ENCODE assay signal across 8 cellular contexts in the genomic region with DNA sequence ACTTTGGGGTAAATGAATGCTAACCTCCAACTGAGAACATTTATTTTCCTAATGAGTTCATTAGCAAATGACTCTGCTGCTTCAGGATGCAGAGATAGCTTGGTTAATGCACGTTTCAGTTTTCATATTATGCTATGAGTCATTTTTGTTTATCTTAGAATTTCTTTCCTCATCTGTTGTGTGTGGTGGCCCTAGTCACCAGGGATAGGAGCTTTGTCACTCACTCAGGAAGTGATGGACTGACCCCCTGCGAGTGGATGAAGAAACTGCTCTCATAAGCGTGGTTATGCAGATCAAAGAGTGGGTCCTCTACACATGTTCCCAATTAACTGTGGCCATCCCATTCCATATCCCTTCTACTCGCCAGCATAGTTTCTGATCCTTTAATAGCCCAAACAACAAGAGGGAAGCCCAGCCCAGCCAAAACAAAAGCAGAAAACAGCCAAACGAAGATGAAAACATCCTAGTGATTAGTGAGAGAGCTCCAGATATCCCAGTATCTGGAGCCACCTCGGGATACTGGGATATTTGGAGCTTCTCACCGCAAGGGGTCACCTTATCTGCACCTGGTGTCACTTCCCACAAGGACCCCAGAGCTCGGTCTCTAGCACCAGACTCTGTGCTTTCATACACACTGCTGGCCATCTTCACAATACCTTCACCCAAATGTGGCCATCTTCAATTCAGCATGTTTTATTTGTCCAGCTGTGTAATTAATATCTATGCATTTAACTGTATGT. TPM values are rescaled to one million over a fixed set of nuclear protein-coding genes. Genes with fewer than 3 reads are reported as not detected.
DNase-seq lines count a peak whose midpoint lies in the region; ATAC-seq and TF ChIP-seq lines count a peak whose summit lies in the region.

No MANE protein-coding gene starts in this region.

- H3K27me3 ChIP-seq in right cardiac atrium (ENCODE audit: control insufficient read depth, insufficient read depth) (no peaks in the 10 kb centered on the region), uterus (no peaks in the 10 kb centered on the region)

- no peak for TF ChIP-seq POLR2A in uterus (IDR thresholded peaks at IDR 0.05)

- H3K9me3 ChIP-seq in T-helper 17 cell (ENCODE audit: control insufficient read depth, low read length, poor library complexity, severe bottlenecking) (no peaks in the 10 kb centered on the region), right cardiac atrium (ENCODE audit: control insufficient read depth, low read length) (no peaks in the 10 kb centered on the region), uterus (no peaks in the 10 kb centered on the region)

- ATAC-seq in activated T-cell treated with anti-CD3 and anti-CD28 coated beads, Interleukin-2, amount 50 U/mL, for 4 hours, result peak; percentile 66 to 72
- peak; percentile 91 for ATAC-seq in HG02938 (IDR thresholded peaks at IDR 0.05; ENCODE audit: unreplicated experiment)
- ATAC-seq in T-helper 17 cell, result peak; percentile 35
- peak; percentile 47 to 62 for ATAC-seq in right cardiac atrium

- H3K4me1 ChIP-seq in right cardiac atrium (ENCODE audit: control insufficient read depth, insufficient read depth, low read length) (peaks cover 8% of the 10 kb centered on the region), uterus (peaks cover 10 to 12% of the 10 kb centered on the region in 2 donors)

- TF ChIP-seq CTCF in uterus (IDR thresholded peaks at IDR 0.05), result no peak

- no peaks in the 10 kb centered on the region for H3K27me3 Mint-ChIP-seq in activated T-cell treated with anti-CD3 and anti-CD28 coated beads, Interleukin-2, amount 50 U/mL, for 4 hours (ENCODE audit: low read depth)
- H3K27me3 Mint-ChIP-seq in T-helper 17 cell, result no peaks in the 10 kb centered on the region

- H3K36me3 ChIP-seq in uterus, result no peaks in the 10 kb centered on the region

- peaks cover 43% of the 10 kb centered on the region for H3K36me3 Mint-ChIP-seq in activated T-cell treated with anti-CD3 and anti-CD28 coated beads, Interleukin-2, amount 50 U/mL, for 4 hours (ENCODE audit: insufficient read depth)
- H3K36me3 Mint-ChIP-seq in T-helper 17 cell (ENCODE audit: low read depth), result peaks cover 20% of the 10 kb centered on the region

- WGBS in right cardiac atrium, result 17% methylated on average over 8 of the region's 8 CpGs

- no peak overlapping the region for H3K4me3 Mint-ChIP-seq in activated T-cell treated with anti-CD3 and anti-CD28 coated beads, Interleukin-2, amount 50 U/mL, for 4 hours
- H3K4me3 Mint-ChIP-seq in T-helper 17 cell, result peak overlapping the region; percentile 10

- H3K4me3 ChIP-seq in right cardiac atrium (ENCODE audit: low read length) (no peak overlapping the region), uterus (no peak overlapping the region)

- H3K4me1 Mint-ChIP-seq in activated T-cell treated with anti-CD3 and anti-CD28 coated beads, Interleukin-2, amount 50 U/mL, for 4 hours (ENCODE audit: low read depth), result peaks cover 89% of the 10 kb centered on the region
- peaks cover 71% of the 10 kb centered on the region for H3K4me1 Mint-ChIP-seq in T-helper 17 cell

- no peak overlapping the region for H3K27ac ChIP-seq in right cardiac atrium (ENCODE audit: low read length)
- H3K27ac ChIP-seq in uterus, result no peak overlapping the region

- intact Hi-C loops in right cardiac atrium (cut with DNase I) (no loop called here), uterus (cut with DNase I; ENCODE audit: low total_unique reads) (no loop called here)

- peak overlapping the region; percentile 100 for H3K27ac Mint-ChIP-seq in T-helper 17 cell

- H3K9me3 Mint-ChIP-seq in activated T-cell treated with anti-CD3 and anti-CD28 coated beads, Interleukin-2, amount 50 U/mL, for 4 hours, result no peaks in the 10 kb centered on the region

- DNase-seq in activated T-cell treated with anti-CD3 and anti-CD28 coated beads, Interleukin-2, amount 50 U/mL, for 4 hours, result no peak
- DNase-seq in activated T-cell treated with anti-CD3 and anti-CD28 coated beads, Interleukin-2, amount 50 U/mL, for 1 hour, result no peak
- no peak for DNase-seq in T-helper 17 cell
- DNase-seq in right cardiac atrium, result no peak
- DNase-seq in uterus, result no peak
- no peak for DNase-seq in GOT3 (lab: John Stamatoyannopoulos, UW)
- no peak for DNase-seq in NCI-H446 treated with DMSO at 0.1 percent for 48 hours (lab: John Stamatoyannopoulos, UW)

RNA-seq across cellular contexts. Expression of gene TC2N, which starts 8.6 kb away (rescaled TPM):
- total RNA-seq in activated T-cell treated with anti-CD3 and anti-CD28 coated beads, Interleukin-2, amount 50 U/mL, for 4 hours, result 10 to 100 TPM in 2 of 3 donors, 1 to 10 TPM in 1; 9.4 to 12.9 (median 10.7) TPM
- total RNA-seq in T-helper 17 cell (100 to 1,000 TPM; 178 to 214 TPM), right cardiac atrium (10 to 100 TPM in 3 of 4 donors, 1 to 10 TPM in 1; 8.6 to 17.4 (median 15.0) TPM), uterus (10 to 100 TPM; 25.4 to 79.1 (median 36.5) TPM)
- polyA plus RNA-seq in right cardiac atrium, result 7.1 TPM

Comparison
In these comparisons a context has a peak if more than half of its experiments do, and no peak if none do; other contexts are left out.
1. ATAC-seq: peak in every context shown above with its lines; median percentile 91 in HG02938; 69 in activated T-cell treated with anti-CD3 and anti-CD28 coated beads, Interleukin-2, amount 50 U/mL, for 4 hours; 54 in right cardiac atrium; 35 in T-helper 17 cell.